ENCODE assay signal across 8 cellular contexts in genomic region chr3:123201557-123202427, GRCh38. TPM values are rescaled to one million over a fixed set of nuclear protein-coding genes. Genes with fewer than 3 reads are reported as not detected.
DNase-seq lines count a peak whose midpoint lies in the region; ATAC-seq, FAIRE-seq and TF ChIP-seq lines count a peak whose summit lies in the region.

TSS of gene SEC22A (plus strand) at chr3:123201943. CDS start at chr3:123209218, 7,275 bp downstream.

- FAIRE-seq in keratinocyte (lab: Jason Lieb, UNC) = peak; percentile 93

- H3K9ac ChIP-seq in keratinocyte (ENCODE audit: control insufficient read depth, extremely low read depth, insufficient read depth, low read length) = peak within 1 kb of the TSS; percentile 92

- H3K4me2 ChIP-seq in keratinocyte (ENCODE audit: control insufficient read depth, extremely low read depth, insufficient read depth, low read depth, low read length) = peak within 1 kb of the TSS; percentile 98

- no peaks in the 10 kb centered on the region for H3K9me1 ChIP-seq in keratinocyte (ENCODE audit: control insufficient read depth, extremely low read depth, insufficient read depth, low read length)

- H3K4me1 ChIP-seq in keratinocyte (ENCODE audit: control insufficient read depth, extremely low read depth, insufficient read depth, low read length) = peaks cover 17% of the 10 kb centered on the region

- DNase-seq in AG09309 (ENCODE audit: low read depth) (peak; percentile 51), NCI-H446 (lab: John Stamatoyannopoulos, UW) (peak; percentile 93 to 97), cerebellar nuclear complex (lab: John Stamatoyannopoulos, UW) (peak; percentile 78 to 95), keratinocyte (ENCODE audit: low read depth, low spot score) (peak; percentile 63)
- peak; percentile 92 for DNase-seq in activated CD4-positive, CD25-positive, alpha-beta regulatory T cell treated with anti-CD3 and anti-CD28 coated beads, Interleukin-2, amount 50 U/mL, for 16 hours (ENCODE audit: low read depth, low spot score)
- DNase-seq in stimulated activated CD4-positive, alpha-beta T cell treated with anti-CD3 and anti-CD28 coated beads, Interleukin-15, amount 100 ng/mL, for 1 hour (ENCODE audit: low read depth in 1 of 2, low spot score in 1 of 2) = peak; percentile 87 to 89

- peak within 1 kb of the TSS; percentile 94 for H2AFZ ChIP-seq in keratinocyte (ENCODE audit: control insufficient read depth, low read length)

- H3K27me3 ChIP-seq in keratinocyte (ENCODE audit: control insufficient read depth, extremely low read depth, insufficient read depth, low read length) = no peaks in the 10 kb centered on the region

- H4K20me1 ChIP-seq in keratinocyte (ENCODE audit: control insufficient read depth, extremely low read depth, insufficient read depth, low read length) = no peaks in the 10 kb centered on the region

- ATAC-seq in GM19025 (IDR thresholded peaks at IDR 0.05; ENCODE audit: low read depth, unreplicated experiment) (peak; percentile 99), HG03342 (IDR thresholded peaks at IDR 0.05; ENCODE audit: unreplicated experiment) (peak; percentile 97)

- H3K79me2 ChIP-seq in keratinocyte (ENCODE audit: control insufficient read depth, insufficient read depth, low read length) = peaks cover 29% of the 10 kb centered on the region

- peak within 1 kb of the TSS; percentile 100 for H3K4me3 ChIP-seq in AG09309 (ENCODE audit: control insufficient read depth, low read depth, low read length)
- peak within 1 kb of the TSS; percentile 81 to 92 (median 83) for H3K4me3 ChIP-seq in keratinocyte (ENCODE audit: control insufficient read depth in 2 of 3, extremely low read depth in 1 of 3, insufficient read depth in 2 of 3, low read depth in 1 of 3, low read length in 3 of 3)

- no peaks in the 10 kb centered on the region for H3K9me3 ChIP-seq in keratinocyte (ENCODE audit: control insufficient read depth, low read depth, low read length)

- TF ChIP-seq CTCF in AG09309 (IDR thresholded peaks at IDR 0.05; ENCODE audit: control insufficient read depth, insufficient read depth, low read depth, low read length, missing control alignments) = no peak
- TF ChIP-seq CTCF in keratinocyte (optimal IDR thresholded peaks at IDR 0.05 in 1 of 3, IDR thresholded peaks at IDR 0.05 in 1 of 3, conservative IDR thresholded peaks at IDR 0.05 in 1 of 3; ENCODE audit: extremely low read depth in 1 of 3, insufficient read depth in 2 of 3, low read length in 3 of 3) = no peak

- dilution Hi-C loops in keratinocyte (cut with MboI; ENCODE audit: extremely low pct_ligation_motif_present, low sequenced_read_pairs) = no loop called here

- peak within 1 kb of the TSS; percentile 80 for H3K27ac ChIP-seq in keratinocyte (ENCODE audit: control insufficient read depth, insufficient read depth, low read length)

- H3K36me3 ChIP-seq in keratinocyte (ENCODE audit: control insufficient read depth in 2 of 2, extremely low read depth in 1 of 2, insufficient read depth in 2 of 2, low read length in 2 of 2) = no peaks in the 10 kb centered on the region

RNA-seq across cellular contexts. Expression of gene SEC22A, which starts in this region (rescaled TPM):
- 26.1 to 32.9 TPM (median 32.8 TPM) in 3 replicates for polyA plus RNA-seq in keratinocyte
- 10.4 TPM for polyA plus RNA-seq in keratinocyte (2011; ENCODE audit: low read depth)
- 11.2 and 27.1 TPM in 2 replicates for polyA plus RNA-seq in keratinocyte (2011; cell fraction: cytosol; rRNA removed)
- polyA plus RNA-seq in keratinocyte (2011; cell fraction: nucleus; rRNA removed) = 35.0 and 45.1 TPM in 2 replicates
- polyA plus RNA-seq in keratinocyte (2012; ENCODE audit: low replicate concordance) = 19.8 and 25.5 TPM in 2 replicates
- polyA minus RNA-seq in keratinocyte = 3.9 to 27.0 TPM (median 25.8 TPM) in 3 replicates
- 12.5 TPM for polyA minus RNA-seq in keratinocyte (2011; cell fraction: cytosol; rRNA and poly(A)+ RNA removed)
- polyA minus RNA-seq in keratinocyte (2011; cell fraction: nucleus; rRNA and poly(A)+ RNA removed) = 18.1 and 32.4 TPM in 2 replicates

Comparison
In these comparisons a context has a peak if more than half of its experiments do, and no peak if none do; other contexts are left out.
1. Peak in every context shown above with its lines: DNase-seq, ATAC-seq, H3K4me3 ChIP-seq and H3K27ac ChIP-seq.